28 cellular contexts compared by ENCODE assay signal in the genomic region with DNA sequence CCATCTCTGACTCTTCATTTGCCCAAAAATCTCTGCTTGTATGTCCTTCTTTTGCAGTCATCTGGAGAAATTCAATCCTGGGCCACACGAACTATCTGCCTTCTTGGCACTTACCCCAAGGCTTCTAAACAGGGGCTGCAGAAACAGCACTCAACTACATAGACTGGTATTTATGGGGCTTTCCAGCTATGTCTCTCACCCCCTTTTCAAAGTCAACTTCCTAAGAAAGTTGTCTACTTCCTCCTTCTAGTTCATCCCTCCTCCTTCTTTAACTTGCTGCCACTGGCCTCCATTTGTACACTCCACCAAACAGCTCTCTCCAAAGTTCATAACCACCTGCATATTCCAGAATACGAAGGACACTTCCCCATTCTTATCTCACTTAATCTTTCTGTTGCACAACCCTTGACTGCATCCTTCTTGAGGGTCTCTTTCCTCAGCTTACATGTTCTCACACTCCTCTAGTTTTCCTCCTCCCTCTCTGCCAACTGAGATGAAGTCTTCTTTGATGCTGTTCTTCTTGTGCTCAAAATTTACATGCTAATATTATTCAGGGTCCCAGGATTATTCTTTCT.
A peak's percentile ranks its signal among the peaks of the same experiment; 100 is the strongest.
DNase-seq lines count a peak whose midpoint lies in the region; ATAC-seq and TF ChIP-seq lines count a peak whose summit lies in the region.
"Had no signal": no experiment of that assay in that cellular context is flagged by ENCODE, and none has a peak within 500 bp of the region (broad histone marks: within the 10 kb centered on the region; RNA-seq: fewer than 3 reads in every experiment).

No MANE protein-coding gene starts in this region.

- peak overlapping the region; percentile 85 for H3K27ac ChIP-seq in epithelial cell of prostate
- H3K27ac ChIP-seq: A549, thoracic aorta, vagina, WERI-Rb-1 had no signal

- DNase-seq in AML-193 (lab: John Stamatoyannopoulos, UW) (peak; percentile 11 to 16), NOMO-1 treated with DMSO at 0.1 percent for 48 hours (lab: John Stamatoyannopoulos, UW; ENCODE audit: unreplicated experiment) (peak; percentile 67), epithelial cell of prostate (ENCODE audit: low read depth, low spot score) (no peak), HEK293T (ENCODE audit: extremely low spot score) (no peak), cortex of kidney (lab: John Stamatoyannopoulos, UW) (no peak), NCI-H2227 (lab: John Stamatoyannopoulos, UW; ENCODE audit: unreplicated experiment) (no peak)
- DNase-seq: activated CD4-positive, alpha-beta T cell treated with anti-CD3 and anti-CD28 coated beads for 48 hours; activated gamma-delta T cell treated with Interleukin-2 at 50 U/mL for 16 hours; activated naive CD8-positive, alpha-beta T cell treated with anti-CD3 and anti-CD28 coated beads, Interleukin-2, amount 50 U/mL, for 24 hours; activated T-cell treated with anti-CD3 and anti-CD28 coated beads, Interleukin-2, amount 50 U/mL, for 4 hours; central memory CD4-positive, alpha-beta T cell; dermis blood vessel endothelial cell; DMS53; Karpas-422; left ventricle myocardium superior; naive B cell; NCI-H1105; NCI-H2081; NCI-H345; occipital lobe; stimulated activated naive CD4-positive, alpha-beta T cell treated with Interleukin-2 at 50 U/mL for 16 hours; WERI-Rb-1 had no signal

- CTCF ChIA-PET in HEK293T (lab: Yijun Ruan, JAX): no interaction called here

- ATAC-seq in HG02610 (IDR thresholded peaks at IDR 0.05; ENCODE audit: unreplicated experiment) (peak; percentile 35), GM18909 (IDR thresholded peaks at IDR 0.05; ENCODE audit: poor library complexity, unreplicated experiment) (no peak)
- ATAC-seq: A549; activated naive CD8-positive, alpha-beta T cell treated with anti-CD3 and anti-CD28 coated beads, Interleukin-2, amount 50 U/mL, for 24 hours; activated T-cell treated with anti-CD3 and anti-CD28 coated beads, Interleukin-2, amount 50 U/mL, for 4 hours; left ventricle myocardium superior; SK-N-SH treated with all-trans-retinoic acid at 6 μM for 48 hours had no signal

- POLR2A ChIA-PET in HEK293T (lab: Yijun Ruan, JAX): no interaction called here

TF ChIP-seq in HEK293T, 16 proteins besides CTCF, POLR2A, EP300 and RAD21:
- no peak for TF ChIP-seq SUZ12 (IDR thresholded peaks at IDR 0.05)

Comparison
In these comparisons a context has a peak if more than half of its experiments do, and no peak if none do; other contexts are left out.
1. DNase-seq: peak in AML-193 (2 of 2) and NOMO-1 treated with DMSO at 0.1 percent for 48 hours (single experiment); none in epithelial cell of prostate (single experiment), HEK293T (single experiment), cortex of kidney (single experiment) and NCI-H2227 (single experiment).